In the genomic region with DNA sequence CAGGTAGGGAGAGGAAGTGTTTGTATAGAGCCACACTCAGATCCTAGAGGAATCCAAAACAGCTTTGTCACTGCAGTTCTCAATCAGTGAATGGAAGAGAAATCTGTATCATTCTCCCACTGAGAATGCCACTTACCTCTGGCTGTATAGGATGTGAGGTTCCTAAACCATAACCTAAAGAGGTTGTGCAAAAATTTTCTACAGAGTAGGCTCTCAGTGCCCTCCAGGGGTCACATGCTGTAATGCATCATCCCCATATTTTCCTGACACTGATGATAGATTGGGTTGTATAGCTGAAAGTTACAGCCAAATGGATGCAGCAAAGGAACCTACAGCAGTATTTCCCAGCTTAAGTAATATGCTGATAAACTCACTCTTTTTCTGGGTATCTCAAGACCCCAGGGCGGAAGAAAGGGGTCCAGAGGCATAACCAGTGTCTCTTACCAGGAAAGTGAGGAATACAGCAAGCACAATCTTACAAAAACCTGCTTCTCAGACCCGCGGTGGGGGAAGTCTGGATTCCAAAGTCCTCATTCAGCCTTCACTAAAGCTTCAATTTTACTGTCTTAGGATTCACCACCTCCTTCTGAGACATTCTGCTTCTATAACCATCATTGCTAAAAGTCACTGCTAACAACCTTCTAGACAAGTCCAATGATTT, we compare ENCODE assay signal across 8 cellular contexts. TPM values are rescaled to one million over a fixed set of nuclear protein-coding genes. Genes with fewer than 3 reads are reported as not detected.
DNase-seq lines count a peak whose midpoint lies in the region; ATAC-seq and TF ChIP-seq lines count a peak whose summit lies in the region.

No MANE protein-coding gene starts in this region.

- no peak for TF ChIP-seq EP300 in gastroesophageal sphincter (IDR thresholded peaks at IDR 0.05)

- WGBS in heart right ventricle, 2 donors = 59 to 78% methylated on average over 3 of the region's 3 CpGs
- 35 to 51% methylated on average over 2 of the region's 3 CpGs for WGBS in gastroesophageal sphincter (ENCODE audit: low coverage in 1 of 2), 2 donors

- DNase-seq in heart right ventricle (no peak), left ventricle myocardium superior (no peak), LNCaP clone FGC (ENCODE audit: low read depth) (no peak), WERI-Rb-1 (peak; percentile 37), DMS114 treated with DMSO at 0.1 percent for 48 hours (lab: John Stamatoyannopoulos, UW; ENCODE audit: unreplicated experiment) (no peak)
- DNase-seq in stimulated activated CD8-positive, alpha-beta memory T cell treated with anti-CD3 and anti-CD28 coated beads, Interleukin-4, amount 100 ng/mL, for 48 hours = peak; percentile 35

- ATAC-seq in heart right ventricle = no peak
- no peak for ATAC-seq in left ventricle myocardium superior
- no peak for ATAC-seq in gastroesophageal sphincter
- ATAC-seq in HG03520 (IDR thresholded peaks at IDR 0.05; ENCODE audit: unreplicated experiment) = no peak

- peak; percentile 47 to 79 (median 75) for TF ChIP-seq CTCF in heart right ventricle (IDR thresholded peaks at IDR 0.05)
- TF ChIP-seq CTCF in LNCaP clone FGC (IDR thresholded peaks at IDR 0.05; ENCODE audit: control insufficient read depth, extremely low read depth, insufficient read depth) = peak; percentile 64
- TF ChIP-seq CTCF in WERI-Rb-1 (IDR thresholded peaks at IDR 0.05; ENCODE audit: low read depth, low read length) = peak; percentile 65
- TF ChIP-seq CTCF in gastroesophageal sphincter (IDR thresholded peaks at IDR 0.05) = peak; percentile 17 to 57 (median 48)

- no peak for TF ChIP-seq POLR2A in gastroesophageal sphincter (IDR thresholded peaks at IDR 0.05)

- H3K4me3 ChIP-seq in heart right ventricle = no peak overlapping the region
- H3K4me3 ChIP-seq in LNCaP clone FGC (ENCODE audit: low read depth, low read length) = no peak overlapping the region
- no peak overlapping the region for H3K4me3 ChIP-seq in WERI-Rb-1 (ENCODE audit: low read depth, low read length)
- no peak overlapping the region for H3K4me3 ChIP-seq in gastroesophageal sphincter

- H3K27ac ChIP-seq in heart right ventricle = no peak overlapping the region
- H3K27ac ChIP-seq in WERI-Rb-1 = no peak overlapping the region
- no peak overlapping the region for H3K27ac ChIP-seq in gastroesophageal sphincter

- intact Hi-C loops in heart right ventricle (cut with DNase I) = loop anchor here (1.0 to 10.0 kb wide), 6 partner anchors 57 to 204 kb away; no protein-coding TSS in a partner anchor
- intact Hi-C loops in left ventricle myocardium superior (cut with micrococcal nuclease) = loop anchor here (5.0 kb wide), 1 partner anchor 62 kb away; no protein-coding TSS in a partner anchor

- H3K9me3 ChIP-seq in heart right ventricle (no peaks in the 10 kb centered on the region), WERI-Rb-1 (ENCODE audit: severe bottlenecking) (no peaks in the 10 kb centered on the region), gastroesophageal sphincter (no peaks in the 10 kb centered on the region)

- H3K36me3 ChIP-seq in heart right ventricle (peaks cover 0 to 6% (median 0%) of the 10 kb centered on the region in 9 donors), WERI-Rb-1 (no peaks in the 10 kb centered on the region), gastroesophageal sphincter (peaks cover 0 to 6% of the 10 kb centered on the region in 2 donors)

- peaks cover 3 to 24% (median 16%) of the 10 kb centered on the region in 9 donors for H3K4me1 ChIP-seq in heart right ventricle
- peaks cover 0 to 27% (median 3%) of the 10 kb centered on the region in 3 donors for H3K4me1 ChIP-seq in gastroesophageal sphincter

- H3K27me3 ChIP-seq in heart right ventricle (no peaks in the 10 kb centered on the region), WERI-Rb-1 (ENCODE audit: insufficient read depth, low read depth, severe bottlenecking) (no peaks in the 10 kb centered on the region), gastroesophageal sphincter (no peaks in the 10 kb centered on the region)

RNA-seq across cellular contexts. Expression of a gene that starts 3.8 kb away (rescaled TPM):
- total RNA-seq in heart right ventricle (1 to 10 TPM; 1.1 to 3.9 (median 2.4) TPM), left ventricle myocardium superior (2.7 TPM), gastroesophageal sphincter (1 to 10 TPM; 2.6 to 4.7 (median 3.4) TPM)
- polyA plus RNA-seq in heart right ventricle = 1 to 10 TPM; 2.0 TPM

RNA-seq across cellular contexts. Expression of a gene that starts 10.9 kb away (rescaled TPM):
- total RNA-seq in heart right ventricle = 10 to 100 TPM; 17.3 to 32.1 (median 23.7) TPM
- polyA plus RNA-seq in heart right ventricle = 10 to 100 TPM; 11.6 to 44.6 TPM
- total RNA-seq in left ventricle myocardium superior = 32.3 TPM
- 10 to 100 TPM; 15.3 to 27.5 (median 19.0) TPM for total RNA-seq in gastroesophageal sphincter

Comparison
In these comparisons a context has a peak if more than half of its experiments do, and no peak if none do; other contexts are left out.
1. DNase-seq: peak in WERI-Rb-1 (single experiment) and stimulated activated CD8-positive, alpha-beta memory T cell treated with anti-CD3 and anti-CD28 coated beads, Interleukin-4, amount 100 ng/mL, for 48 hours (single experiment); none in heart right ventricle (0 of 2), left ventricle myocardium superior (single experiment), LNCaP clone FGC (single experiment) and DMS114 treated with DMSO at 0.1 percent for 48 hours (single experiment).
2. Peak in every context shown above with its lines, with median percentiles within 50 percentile points of each other: CTCF ChIP-seq.